Comparison of ENCODE assay signal across 11 cellular contexts in the genomic region with DNA sequence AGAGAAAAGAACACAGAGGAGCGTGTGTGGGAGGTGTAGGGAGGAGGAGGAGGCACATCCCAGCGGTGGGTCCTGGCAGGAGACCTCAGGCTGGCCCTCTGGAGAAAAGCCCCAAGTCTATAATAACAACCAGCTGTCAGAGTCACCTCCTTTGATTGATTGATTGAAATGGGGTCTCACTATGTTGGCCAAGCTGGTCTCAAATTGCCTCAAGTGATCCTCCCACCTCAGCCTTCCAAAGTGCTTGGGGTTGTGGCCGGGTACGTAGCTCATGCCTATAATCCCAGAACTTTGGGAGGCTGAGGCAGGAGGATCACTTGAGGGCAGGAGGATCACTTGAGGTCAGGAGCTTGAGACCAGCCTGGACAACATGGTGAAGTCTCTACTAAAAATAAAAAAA.
DNase-seq lines count a peak whose midpoint lies in the region; ATAC-seq and TF ChIP-seq lines count a peak whose summit lies in the region.
"Had no signal": no experiment of that assay in that cellular context is flagged by ENCODE, and none has a peak within 500 bp of the region (broad histone marks: within the 10 kb centered on the region; RNA-seq: fewer than 3 reads in every experiment).

No MANE protein-coding gene starts in this region.

- in situ Hi-C loops in Panc1 (cut with HindIII; ENCODE audit: low pct_unique_long_range_greater_than_20kb, low sequenced_read_pairs), result no loop called here

- no peak for ATAC-seq in activated T-cell treated with anti-CD3 and anti-CD28 coated beads, Interleukin-2, amount 50 U/mL, for 4 hours
- no peak for ATAC-seq in Panc1
- no peak for ATAC-seq in stimulated activated memory B cell treated with anti-CD40 and anti-IgM and Interleukin-4, amounts not matched to agents 10 μg/mL and 1 μg/mL and 100 μg/mL, for 72 hours
- no peak for ATAC-seq in GM19467 (IDR thresholded peaks at IDR 0.05; ENCODE audit: unreplicated experiment)
- ATAC-seq in HG03175 (IDR thresholded peaks at IDR 0.05; ENCODE audit: unreplicated experiment), result no peak

- DNase-seq in activated T-cell treated with anti-CD3 and anti-CD28 coated beads, Interleukin-2, amount 50 U/mL, for 4 hours, result no peak
- DNase-seq in activated T-cell treated with anti-CD3 and anti-CD28 coated beads for 4 hours, result no peak
- no peak for DNase-seq in Panc1 (ENCODE audit: low read depth, low spot score)
- no peak for DNase-seq in effector memory CD4-positive, alpha-beta T cell
- DNase-seq in NOMO-1 treated with DMSO at 0.1 percent for 48 hours (lab: John Stamatoyannopoulos, UW; ENCODE audit: unreplicated experiment), result no peak
- DNase-seq: hypothalamus, trophoblast cell had no signal

- no peaks in the 10 kb centered on the region for H3K27me3 ChIP-seq in Panc1 (ENCODE audit: control insufficient read depth, insufficient read depth, low read length)
- H3K27me3 ChIP-seq in effector memory CD4-positive, alpha-beta T cell (replicated peaks; ENCODE audit: control insufficient read depth, insufficient read depth, low read length, poor library complexity, severe bottlenecking), result no peaks in the 10 kb centered on the region
- H3K27me3 ChIP-seq: ascending aorta had no signal

- intact Hi-C loops in Panc1 (cut with micrococcal nuclease; ENCODE audit: unreplicated experiment), result no loop called here

- TF ChIP-seq CTCF in Panc1 (IDR thresholded peaks at IDR 0.05), result no peak

- peaks cover 79% of the 10 kb centered on the region for H3K4me1 Mint-ChIP-seq in activated T-cell treated with anti-CD3 and anti-CD28 coated beads, Interleukin-2, amount 50 U/mL, for 4 hours (ENCODE audit: low read depth)
- peaks cover 67% of the 10 kb centered on the region for H3K4me1 Mint-ChIP-seq in stimulated activated memory B cell treated with anti-CD40 and anti-IgM and Interleukin-4, amounts not matched to agents 10 μg/mL and 1 μg/mL and 100 μg/mL, for 72 hours

- no peaks in the 10 kb centered on the region for H3K9me3 ChIP-seq in Panc1 (ENCODE audit: control insufficient read depth, insufficient read depth, low read depth, low read length)
- H3K9me3 ChIP-seq in effector memory CD4-positive, alpha-beta T cell (ENCODE audit: control insufficient read depth, low read length), result no peaks in the 10 kb centered on the region
- H3K9me3 ChIP-seq: ascending aorta had no signal

- no TSS peak for BruUV-seq in Panc1 (replicated peaks; lab: Mats Ljungman, UMichigan)

- H3K4me1 ChIP-seq in Panc1 (ENCODE audit: control insufficient read depth, insufficient read depth, low read length), result peaks cover 94% of the 10 kb centered on the region
- peaks cover 60% of the 10 kb centered on the region for H3K4me1 ChIP-seq in effector memory CD4-positive, alpha-beta T cell (ENCODE audit: control insufficient read depth, insufficient read depth, low read length, poor library complexity, severe bottlenecking)

- H3K27ac Mint-ChIP-seq in stimulated activated memory B cell treated with anti-CD40 and anti-IgM and Interleukin-4, amounts not matched to agents 10 μg/mL and 1 μg/mL and 100 μg/mL, for 72 hours, result peak overlapping the region; percentile 74

- CTCF ChIA-PET in Panc1 (lab: Charles Lee), result interaction anchor here (0.6 to 1.3 kb wide), 2 partner anchors 28 to 131 kb away, joined by 4 to 6 read pairs; no protein-coding TSS in a partner anchor

- POLR2A ChIA-PET in Panc1 (lab: Charles Lee), result no interaction called here

- H3K27me3 Mint-ChIP-seq in activated T-cell treated with anti-CD3 and anti-CD28 coated beads, Interleukin-2, amount 50 U/mL, for 4 hours (ENCODE audit: low read depth), result no peaks in the 10 kb centered on the region
- peaks cover under 1% of the 10 kb centered on the region for H3K27me3 Mint-ChIP-seq in stimulated activated memory B cell treated with anti-CD40 and anti-IgM and Interleukin-4, amounts not matched to agents 10 μg/mL and 1 μg/mL and 100 μg/mL, for 72 hours

- H3K4me3 Mint-ChIP-seq in activated T-cell treated with anti-CD3 and anti-CD28 coated beads, Interleukin-2, amount 50 U/mL, for 4 hours, result peak overlapping the region; percentile 65
- H3K4me3 Mint-ChIP-seq in stimulated activated memory B cell treated with anti-CD40 and anti-IgM and Interleukin-4, amounts not matched to agents 10 μg/mL and 1 μg/mL and 100 μg/mL, for 72 hours, result peak overlapping the region; percentile 32

- H3K4me3 ChIP-seq in Panc1 (ENCODE audit: low read depth in 2 of 2, low read length in 2 of 2), result no peak overlapping the region
- H3K4me3 ChIP-seq in effector memory CD4-positive, alpha-beta T cell (ENCODE audit: insufficient read depth, low read depth, low read length, poor library complexity, severe bottlenecking), result peak overlapping the region; percentile 16
- H3K4me3 ChIP-seq: ascending aorta had no signal

- 0 out of 2 replicates have a peak, but pooled peaks cover 4% of the 10 kb centered on the region for H3K36me3 ChIP-seq in Panc1 (ENCODE audit: control insufficient read depth, insufficient read depth, low read length)
- H3K36me3 ChIP-seq in effector memory CD4-positive, alpha-beta T cell (ENCODE audit: control insufficient read depth, insufficient read depth, low read length), result no peaks in the 10 kb centered on the region

- H3K9me3 Mint-ChIP-seq in activated T-cell treated with anti-CD3 and anti-CD28 coated beads, Interleukin-2, amount 50 U/mL, for 4 hours, result no peaks in the 10 kb centered on the region
- no peaks in the 10 kb centered on the region for H3K9me3 Mint-ChIP-seq in stimulated activated memory B cell treated with anti-CD40 and anti-IgM and Interleukin-4, amounts not matched to agents 10 μg/mL and 1 μg/mL and 100 μg/mL, for 72 hours

- H3K36me3 Mint-ChIP-seq in activated T-cell treated with anti-CD3 and anti-CD28 coated beads, Interleukin-2, amount 50 U/mL, for 4 hours (ENCODE audit: insufficient read depth), result no peaks in the 10 kb centered on the region
- no peaks in the 10 kb centered on the region for H3K36me3 Mint-ChIP-seq in stimulated activated memory B cell treated with anti-CD40 and anti-IgM and Interleukin-4, amounts not matched to agents 10 μg/mL and 1 μg/mL and 100 μg/mL, for 72 hours

- peak overlapping the region; percentile 99 for H3K27ac ChIP-seq in Panc1 (ENCODE audit: low read length)
- peak overlapping the region; percentile 88 for H3K27ac ChIP-seq in effector memory CD4-positive, alpha-beta T cell (ENCODE audit: insufficient read depth, low read length, poor library complexity, severe bottlenecking)
- H3K27ac ChIP-seq: ascending aorta had no signal
